ENCODE assay signal across 8 cellular contexts in genomic region chr7:88610942-88611341, GRCh38.
"Had no signal": no experiment of that assay in that cellular context is flagged by ENCODE, and none has a peak within 500 bp of the region (broad histone marks: within the 10 kb centered on the region; RNA-seq: fewer than 3 reads in every experiment).

No MANE protein-coding gene starts in this region.

- ATAC-seq: GM12878 had no signal

- FAIRE-seq: G401.6, GM12878, GM12891, GM12892, GM18507, GM19239 had no signal

- DNase-seq: GDM1, GF-D8 had no signal

- H3K4me3 ChIP-seq: GM12878 had no signal
